In the genomic region with DNA sequence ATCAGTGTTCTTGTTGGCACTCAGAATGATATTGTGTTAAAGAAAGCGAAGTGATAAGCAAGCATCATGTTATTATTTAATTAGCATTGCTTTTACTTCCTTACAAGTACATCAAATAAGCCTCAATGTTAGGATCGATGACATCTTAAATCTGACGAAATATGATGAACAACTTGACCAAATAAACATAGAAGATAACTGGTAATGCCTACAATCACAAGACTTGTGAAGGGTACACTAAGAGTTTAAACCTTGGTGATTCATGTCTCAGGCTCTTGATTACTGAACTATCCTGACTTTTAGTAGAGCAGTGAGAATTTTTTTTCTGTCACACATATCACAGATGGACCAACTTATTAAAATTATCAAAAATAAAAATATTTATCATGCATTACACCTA, we compare ENCODE assay signal across 19 cellular contexts.
"Had no signal": no experiment of that assay in that cellular context is flagged by ENCODE, and none has a peak within 500 bp of the region (broad histone marks: within the 10 kb centered on the region; RNA-seq: fewer than 3 reads in every experiment).

No MANE protein-coding gene starts in this region.

- H3K4me3 ChIP-seq: adrenal gland, cardiac muscle cell, pancreas, sigmoid colon, spleen, thoracic aorta, upper lobe of right lung had no signal

- H3K27me3 ChIP-seq: adrenal gland, cardiac muscle cell, pancreas, spleen, upper lobe of right lung had no signal

- H3K36me3 ChIP-seq: adrenal gland, cardiac muscle cell, pancreas, sigmoid colon, spleen, thoracic aorta, upper lobe of right lung had no signal

- FAIRE-seq: pancreas had no signal

- DNase-seq: activated CD4-positive, alpha-beta T cell treated with anti-CD3 and anti-CD28 coated beads for 36 hours; activated CD4-positive, alpha-beta T cell treated with anti-CD3 and anti-CD28 coated beads, Interleukin-2, amount 50 U/mL, for 48 hours; activated gamma-delta T cell treated with Interleukin-2 at 50 U/mL for 16 hours; adrenal gland; dermis blood vessel endothelial cell; effector memory CD8-positive, alpha-beta T cell; immature natural killer cell; naive thymus-derived CD8-positive, alpha-beta T cell; pancreas; sigmoid colon; spleen; stimulated activated CD4-positive, alpha-beta T cell treated with anti-CD3 and anti-CD28 coated beads, Interleukin-4, amount 100 ng/mL, for 4 hours; SW 1271; upper lobe of right lung had no signal

- H3K27ac ChIP-seq: adrenal gland, cardiac muscle cell, pancreas, sigmoid colon, spleen, thoracic aorta, upper lobe of right lung had no signal

- ATAC-seq: activated CD4-positive, alpha-beta T cell treated with anti-CD3 and anti-CD28 coated beads for 36 hours; activated naive CD4-positive, alpha-beta T cell treated with anti-CD3 and anti-CD28 coated beads, Interleukin-2, amount 50 U/mL, for 72 hours; effector memory CD8-positive, alpha-beta T cell; naive thymus-derived CD8-positive, alpha-beta T cell; pancreas; stimulated activated memory B cell treated with anti-CD40 and anti-IgM and Interleukin-4, amounts not matched to agents 10 μg/mL and 1 μg/mL and 100 μg/mL, for 72 hours; upper lobe of right lung; WTC11 had no signal
